ENCODE assay signal across 34 cellular contexts in genomic region chr21:14474995-14475394, GRCh38.
"Had no signal": no experiment of that assay in that cellular context is flagged by ENCODE, and none has a peak within 500 bp of the region (broad histone marks: within the 10 kb centered on the region; RNA-seq: fewer than 3 reads in every experiment).

No MANE protein-coding gene starts in this region.

- H3K27ac Mint-ChIP-seq: activated naive CD4-positive, alpha-beta T cell treated with anti-CD3 and anti-CD28 coated beads for 36 hours; activated naive CD4-positive, alpha-beta T cell treated with anti-CD3 and anti-CD28 coated beads, Interleukin-2, amount 10 ng/mL, durations not matched to agents 7 days and 5 days; activated naive CD4-positive, alpha-beta T cell treated with anti-CD3 and anti-CD28 coated beads, Interleukin-2, amount 50 U/mL, for 24 hours; activated naive CD8-positive, alpha-beta T cell; activated naive CD8-positive, alpha-beta T cell treated with anti-CD3 and anti-CD28 coated beads for 36 hours; activated naive CD8-positive, alpha-beta T cell treated with anti-CD3 and anti-CD28 coated beads, Interleukin-2, amount 10 ng/mL, durations not matched to agents 7 days and 5 days; activated naive CD8-positive, alpha-beta T cell treated with anti-CD3 and anti-CD28 coated beads, Interleukin-2, amount 50 U/mL, for 24 hours; activated T-cell treated with anti-CD3 and anti-CD28 coated beads, Interleukin-2, amount 50 U/mL, for 24 hours; activated T-cell treated with anti-CD3 and anti-CD28 coated beads, Interleukin-2, amount 50 U/mL, for 72 hours; activated T-helper 1 cell treated with anti-CD3 and anti-CD28 coated beads, Interleukin-12 subunit alpha, Interleukin-12 subunit beta, Interleukin-2, Interleukin-4 antibody, amounts not matched to agents 30 ng/mL and 10 ng/mL and 1 ng/mL, durations not matched to agents 14 hours and 24 hours and 36 hours; activated T-helper 17 cell treated with anti-CD3 and anti-CD28 coated beads, Interleukin-2, amount 50 U/mL, for 72 hours; activated T-helper 2 cell treated with anti-CD3 and anti-CD28 coated beads, Interferon-gamma antibody, Interleukin-2, Interleukin-4, amounts not matched to agents 10 μg/mL and 5 μg/mL and 100 μg/mL, durations not matched to agents 14 hours and 24 hours and 36 hours; brain had no signal

- H3K9me3 Mint-ChIP-seq: activated naive CD4-positive, alpha-beta T cell treated with anti-CD3 and anti-CD28 coated beads for 36 hours; activated naive CD4-positive, alpha-beta T cell treated with anti-CD3 and anti-CD28 coated beads, Interleukin-2, amount 50 U/mL, for 24 hours; activated naive CD8-positive, alpha-beta T cell treated with anti-CD3 and anti-CD28 coated beads, Interleukin-2, amount 50 U/mL, for 24 hours; activated T-cell treated with anti-CD3 and anti-CD28 coated beads, Interleukin-2, amount 50 U/mL, for 24 hours; activated T-cell treated with anti-CD3 and anti-CD28 coated beads, Interleukin-2, amount 50 U/mL, for 4 hours; activated T-helper 1 cell treated with anti-CD3 and anti-CD28 coated beads, Interleukin-12 subunit alpha, Interleukin-12 subunit beta, Interleukin-2, Interleukin-4 antibody, amounts not matched to agents 30 ng/mL and 10 ng/mL and 1 ng/mL, durations not matched to agents 14 hours and 24 hours and 36 hours; activated T-helper 17 cell treated with anti-CD3 and anti-CD28 coated beads, Interleukin-2, amount 50 U/mL, for 72 hours; brain; central memory CD8-positive, alpha-beta T cell had no signal

- ATAC-seq: activated naive CD4-positive, alpha-beta T cell treated with anti-CD3 and anti-CD28 coated beads, Interleukin-2, amount 50 U/mL, for 72 hours; activated naive CD8-positive, alpha-beta T cell treated with anti-CD3 and anti-CD28 coated beads, Interleukin-2, amount 50 U/mL, for 24 hours; activated T-cell treated with anti-CD3 and anti-CD28 coated beads, Interleukin-2, amount 50 U/mL, for 4 hours; activated T-cell treated with anti-CD3 and anti-CD28 coated beads, Interleukin-2, amount 50 U/mL, for 72 hours; activated T-helper 17 cell treated with anti-CD3 and anti-CD28 coated beads, Interleukin-2, amount 50 U/mL, for 72 hours; body of pancreas had no signal

- DNase-seq: activated effector memory CD4-positive, alpha-beta T cell treated with anti-CD3 and anti-CD28 coated beads, Interleukin-2, amount 50 U/mL, for 16 hours; activated effector memory CD4-positive, alpha-beta T cell treated with Interleukin-2 at 50 U/mL for 16 hours; activated gamma-delta T cell; activated gamma-delta T cell treated with Interleukin-2 at 50 U/mL for 16 hours; activated naive CD4-positive, alpha-beta T cell; activated naive CD4-positive, alpha-beta T cell treated with anti-CD3 and anti-CD28 coated beads for 36 hours; activated naive CD4-positive, alpha-beta T cell treated with anti-CD3 and anti-CD28 coated beads, Interleukin-2, amount 10 ng/mL, durations not matched to agents 7 days and 5 days; activated naive CD4-positive, alpha-beta T cell treated with anti-CD3 and anti-CD28 coated beads, Interleukin-2, amount 50 U/mL, for 16 hours; activated naive CD4-positive, alpha-beta T cell treated with Interleukin-2 at 50 U/mL for 16 hours; activated naive CD8-positive, alpha-beta T cell treated with anti-CD3 and anti-CD28 coated beads for 36 hours; activated naive CD8-positive, alpha-beta T cell treated with anti-CD3 and anti-CD28 coated beads, Interleukin-2, amount 10 ng/mL, durations not matched to agents 7 days and 5 days; activated naive CD8-positive, alpha-beta T cell treated with anti-CD3 and anti-CD28 coated beads, Interleukin-2, amount 50 U/mL, for 24 hours; activated T-cell treated with anti-CD3 and anti-CD28 coated beads, Interleukin-2, amount 50 U/mL, for 24 hours; activated T-cell treated with anti-CD3 and anti-CD28 coated beads, Interleukin-2, amount 50 U/mL, for 4 hours; activated T-cell treated with anti-CD3 and anti-CD28 coated beads, Interleukin-2, amount 50 U/mL, for 48 hours; activated T-cell treated with anti-CD3 and anti-CD28 coated beads, Interleukin-2, amount 50 U/mL, for 72 hours; adrenal gland; amniotic stem cell; amygdala; anterior cingulate cortex; aorta; body of pancreas; brain microvascular endothelial cell; caudate nucleus; central memory CD4-positive, alpha-beta T cell; cerebellar nuclear complex had no signal

- H3K36me3 Mint-ChIP-seq: activated naive CD4-positive, alpha-beta T cell treated with anti-CD3 and anti-CD28 coated beads, Interleukin-2, amount 50 U/mL, for 24 hours; brain had no signal

- H3K27me3 Mint-ChIP-seq: activated naive CD4-positive, alpha-beta T cell treated with anti-CD3 and anti-CD28 coated beads, Interleukin-2, amount 50 U/mL, for 24 hours; activated naive CD8-positive, alpha-beta T cell; activated naive CD8-positive, alpha-beta T cell treated with anti-CD3 and anti-CD28 coated beads, Interleukin-2, amount 10 ng/mL, durations not matched to agents 7 days and 5 days; activated naive CD8-positive, alpha-beta T cell treated with anti-CD3 and anti-CD28 coated beads, Interleukin-2, amount 50 U/mL, for 24 hours; activated T-cell treated with anti-CD3 and anti-CD28 coated beads, Interleukin-2, amount 50 U/mL, for 24 hours; activated T-helper 17 cell treated with anti-CD3 and anti-CD28 coated beads, Interleukin-2, amount 50 U/mL, for 72 hours; central memory CD8-positive, alpha-beta T cell had no signal

- H3K4me3 Mint-ChIP-seq: activated naive CD4-positive, alpha-beta T cell treated with anti-CD3 and anti-CD28 coated beads for 36 hours; activated naive CD4-positive, alpha-beta T cell treated with anti-CD3 and anti-CD28 coated beads, Interleukin-2, amount 10 ng/mL, durations not matched to agents 7 days and 5 days; activated naive CD4-positive, alpha-beta T cell treated with anti-CD3 and anti-CD28 coated beads, Interleukin-2, amount 50 U/mL, for 24 hours; activated naive CD8-positive, alpha-beta T cell; activated naive CD8-positive, alpha-beta T cell treated with anti-CD3 and anti-CD28 coated beads for 36 hours; activated naive CD8-positive, alpha-beta T cell treated with anti-CD3 and anti-CD28 coated beads, Interleukin-2, amount 10 ng/mL, durations not matched to agents 7 days and 5 days; activated naive CD8-positive, alpha-beta T cell treated with anti-CD3 and anti-CD28 coated beads, Interleukin-2, amount 50 U/mL, for 24 hours; activated T-cell treated with anti-CD3 and anti-CD28 coated beads, Interleukin-2, amount 50 U/mL, for 24 hours; activated T-cell treated with anti-CD3 and anti-CD28 coated beads, Interleukin-2, amount 50 U/mL, for 4 hours; activated T-cell treated with anti-CD3 and anti-CD28 coated beads, Interleukin-2, amount 50 U/mL, for 72 hours; activated T-helper 1 cell treated with anti-CD3 and anti-CD28 coated beads, Interleukin-12 subunit alpha, Interleukin-12 subunit beta, Interleukin-2, Interleukin-4 antibody, amounts not matched to agents 30 ng/mL and 10 ng/mL and 1 ng/mL, durations not matched to agents 14 hours and 24 hours and 36 hours; activated T-helper 17 cell treated with anti-CD3 and anti-CD28 coated beads, Interleukin-2, amount 50 U/mL, for 72 hours; brain; central memory CD8-positive, alpha-beta T cell had no signal

- H3K4me1 Mint-ChIP-seq: activated T-helper 17 cell treated with anti-CD3 and anti-CD28 coated beads, Interleukin-2, amount 50 U/mL, for 72 hours; central memory CD8-positive, alpha-beta T cell had no signal
